8 cellular contexts compared by ENCODE assay signal in genomic region chr17:44503080-44503842, GRCh38. TPM values are rescaled to one million over a fixed set of nuclear protein-coding genes. Genes with fewer than 3 reads are reported as not detected.
DNase-seq lines count a peak whose midpoint lies in the region; ATAC-seq and TF ChIP-seq lines count a peak whose summit lies in the region.

Gene GPATCH8, minus strand, starts transcription at chr17:44503406. Its CDS starts 36 bp downstream, at chr17:44503370.

- H2AFZ ChIP-seq in parathyroid adenoma: peak within 1 kb of the TSS; percentile 99

- H3K79me2 ChIP-seq in parathyroid adenoma: peaks cover 34% of the 10 kb centered on the region

- intact Hi-C loops in Right ventricle myocardium superior (cut with DNase I): loop anchor here (10.0 kb wide), 1 partner anchor 98 kb away; no protein-coding TSS in a partner anchor
- intact Hi-C loops in tibial artery (cut with DNase I; ENCODE audit: low total_unique reads): loop anchor here (10.0 kb wide), 1 partner anchor 298 kb away; no protein-coding TSS in a partner anchor

- peak; percentile 90 for ATAC-seq in HG02763 (IDR thresholded peaks at IDR 0.05; ENCODE audit: unreplicated experiment)
- ATAC-seq in Right ventricle myocardium superior (ENCODE audit: poor library complexity): peak; percentile 99

- H3K27ac ChIP-seq in parathyroid adenoma (peak within 1 kb of the TSS; percentile 90), tibial artery (peak within 1 kb of the TSS; percentile 84 to 91)

- H3K4me1 ChIP-seq in parathyroid adenoma (peaks cover 5% of the 10 kb centered on the region), tibial artery (peaks cover 0 to 48% (median 25%) of the 10 kb centered on the region in 4 donors)

- peak within 1 kb of the TSS; percentile 97 for H3K4me2 ChIP-seq in parathyroid adenoma (ENCODE audit: low read length)

- H3K4me3 ChIP-seq in GM12865 (ENCODE audit: low read depth, low read length) (peak within 1 kb of the TSS; percentile 96), parathyroid adenoma (ENCODE audit: low read depth, low read length) (peak within 1 kb of the TSS; percentile 94), tibial artery (peak within 1 kb of the TSS; percentile 68 to 78)

- H3K9ac ChIP-seq in parathyroid adenoma: peak within 1 kb of the TSS; percentile 87

- no peaks in the 10 kb centered on the region for H3K36me3 ChIP-seq in parathyroid adenoma (ENCODE audit: control insufficient read depth, insufficient read depth, low read length)
- no peaks in the 10 kb centered on the region for H3K36me3 ChIP-seq in tibial artery

- TF ChIP-seq CTCF in GM12865 (IDR thresholded peaks at IDR 0.05; ENCODE audit: insufficient read depth, low read depth, low read length, missing control alignments) (no peak), parathyroid adenoma (IDR thresholded peaks at IDR 0.05) (no peak), tibial artery (IDR thresholded peaks at IDR 0.05) (no peak)

- H3K27me3 ChIP-seq in parathyroid adenoma (ENCODE audit: control insufficient read depth, insufficient read depth, low read length) (no peaks in the 10 kb centered on the region), tibial artery (no peaks in the 10 kb centered on the region)

- DNase-seq in GM12865 (ENCODE audit: low read depth) (peak; percentile 98), NCI-H1417 treated with DMSO at 0.1 percent for 48 hours (lab: John Stamatoyannopoulos, UW) (peak; percentile 80), SW 1271 (lab: John Stamatoyannopoulos, UW) (peak; percentile 92 to 95), Right ventricle myocardium superior (peak; percentile 96), tibial artery (peak; percentile 90 to 97)
- DNase-seq in activated naive CD8-positive, alpha-beta T cell treated with anti-CD3 and anti-CD28 coated beads, Interleukin-2, amount 50 U/mL, for 16 hours (ENCODE audit: low read depth, low spot score): peak; percentile 76

- H3K9me3 ChIP-seq in parathyroid adenoma (ENCODE audit: control insufficient read depth, low read length) (no peaks in the 10 kb centered on the region), tibial artery (no peaks in the 10 kb centered on the region)

RNA-seq across cellular contexts. Expression of gene GPATCH8, which starts in this region (rescaled TPM):
- total RNA-seq in Right ventricle myocardium superior: 17.9 TPM

Comparison
In these comparisons a context has a peak if more than half of its experiments do, and no peak if none do; other contexts are left out.
1. Peak in every context shown above with its lines: DNase-seq, ATAC-seq, H3K4me3 ChIP-seq and H3K27ac ChIP-seq.